8 cellular contexts compared by ENCODE assay signal in genomic region chr14:54396493-54397335, GRCh38. TPM values are rescaled to one million over a fixed set of nuclear protein-coding genes. Genes with fewer than 3 reads are reported as not detected.
DNase-seq lines count a peak whose midpoint lies in the region; ATAC-seq and TF ChIP-seq lines count a peak whose summit lies in the region.

Gene CDKN3 (plus strand): TSS chr14:54397007. CDS start chr14:54397069, 62 bp downstream.

- no peaks in the 10 kb centered on the region for H3K9me3 Mint-ChIP-seq in activated T-cell treated with anti-CD3 and anti-CD28 coated beads, Interleukin-2, amount 50 U/mL, for 24 hours

- peak within 1 kb of the TSS; percentile 88 for H3K27ac Mint-ChIP-seq in activated T-cell treated with anti-CD3 and anti-CD28 coated beads, Interleukin-2, amount 50 U/mL, for 24 hours

- no peaks in the 10 kb centered on the region for H3K27me3 Mint-ChIP-seq in activated T-cell treated with anti-CD3 and anti-CD28 coated beads, Interleukin-2, amount 50 U/mL, for 24 hours

- H3K4me3 ChIP-seq in muscle layer of duodenum (ENCODE audit: low read depth in 1 of 2, low read length in 2 of 2), result peak within 1 kb of the TSS; percentile 74 to 76

- peaks cover 22% of the 10 kb centered on the region for H3K4me1 Mint-ChIP-seq in activated T-cell treated with anti-CD3 and anti-CD28 coated beads, Interleukin-2, amount 50 U/mL, for 24 hours (ENCODE audit: low read depth)

- no peak within 1 kb of the TSS for H3K27ac ChIP-seq in muscle layer of duodenum (ENCODE audit: low read length)

- DNase-seq in DMS79 treated with DMSO at 0.1 percent for 48 hours (lab: John Stamatoyannopoulos, UW) (peak; percentile 98), KG1 (lab: John Stamatoyannopoulos, UW) (peak; percentile 94)
- DNase-seq in activated T-cell treated with anti-CD3 and anti-CD28 coated beads, Interleukin-2, amount 50 U/mL, for 24 hours, result peak; percentile 97
- DNase-seq in stimulated activated CD8-positive, alpha-beta memory T cell treated with anti-CD3 and anti-CD28 coated beads, Interleukin-7, amount 100 ng/mL, for 4 hours (ENCODE audit: low read depth in 2 of 2), result peak; percentile 94

- no peaks in the 10 kb centered on the region for H3K27me3 ChIP-seq in muscle layer of duodenum (ENCODE audit: low read depth, low read length)

- no peaks in the 10 kb centered on the region for H3K36me3 ChIP-seq in muscle layer of duodenum (ENCODE audit: control insufficient read depth in 1 of 2, insufficient read depth in 2 of 2, low read length in 2 of 2)

- H3K36me3 Mint-ChIP-seq in activated T-cell treated with anti-CD3 and anti-CD28 coated beads, Interleukin-2, amount 50 U/mL, for 24 hours (ENCODE audit: low read depth), result peaks cover 14% of the 10 kb centered on the region

- no peaks in the 10 kb centered on the region for H3K9me3 ChIP-seq in muscle layer of duodenum (ENCODE audit: control insufficient read depth in 1 of 2, low read length in 2 of 2)

- ATAC-seq in GM21723 (IDR thresholded peaks at IDR 0.05; ENCODE audit: unreplicated experiment) (peak; percentile 97), esophagus mucosa (peak; percentile 99)

- H3K4me3 Mint-ChIP-seq in activated T-cell treated with anti-CD3 and anti-CD28 coated beads, Interleukin-2, amount 50 U/mL, for 24 hours, result peak within 1 kb of the TSS; percentile 86

- H3K4me1 ChIP-seq in muscle layer of duodenum (ENCODE audit: control insufficient read depth in 1 of 2, insufficient read depth in 2 of 2, low read length in 2 of 2), result peaks cover 0 to 4% of the 10 kb centered on the region in 2 donors

TF ChIP-seq in PFSK-1, 5 proteins besides CTCF, POLR2A, EP300 and RAD21:
- TF ChIP-seq POLR2AphosphoS5 (IDR thresholded peaks at IDR 0.05; ENCODE audit: low read depth, low read length) (peak; percentile 64), SIN3A (IDR thresholded peaks at IDR 0.05; ENCODE audit: borderline replicate concordance, insufficient read depth, low read length) (no peak), FOXP2 (optimal IDR thresholded peaks at IDR 0.05; ENCODE audit: borderline replicate concordance, extremely low read depth, extremely low read length, insufficient read depth) (peak; percentile 38), REST (IDR thresholded peaks at IDR 0.05; ENCODE audit: insufficient read depth in 1 of 2, low read depth in 2 of 2, low read length in 2 of 2) (no peak), TAF1 (IDR thresholded peaks at IDR 0.05; ENCODE audit: borderline replicate concordance, insufficient read depth, low read length) (0 out of 2 replicates have a peak, but pooled peaks have one; percentile 43)
TF ChIP-seq in PFSK-1: peak in this region for 3.

RNA-seq across cellular contexts. Expression of gene CDKN3, which starts in this region (rescaled TPM):
- 14.3 TPM for polyA plus RNA-seq in PFSK-1 (2012; ENCODE audit: insufficient read length, low read depth)
- total RNA-seq in esophagus mucosa, result 17.7 TPM
